ENCODE assay signal across 10 cellular contexts in genomic region chrX:78119521-78120227, GRCh38. TPM values are rescaled to one million over a fixed set of nuclear protein-coding genes. Genes with fewer than 3 reads are reported as not detected.
DNase-seq lines count a peak whose midpoint lies in the region; ATAC-seq, FAIRE-seq and TF ChIP-seq lines count a peak whose summit lies in the region.
"Had no signal": no experiment of that assay in that cellular context is flagged by ENCODE, and none has a peak within 500 bp of the region (broad histone marks: within the 10 kb centered on the region; RNA-seq: fewer than 3 reads in every experiment).

No MANE protein-coding gene starts in this region.

- CTCF ChIA-PET in activated CD8-positive, alpha-beta T cell treated with anti-CD3 and anti-CD28 coated beads for 36 hours (lab: Charles Lee): interaction anchor here (1.3 kb wide), 1 partner anchor 14 kb away, joined by 4 read pairs; no protein-coding TSS in a partner anchor
- CTCF ChIA-PET in activated CD8-positive, alpha-beta T cell treated with anti-CD3 and anti-CD28 coated beads, Interleukin-2, amount 10 ng/mL, durations not matched to agents 7 days and 5 days (lab: Charles Lee): no interaction called here

- peaks cover 96% of the 10 kb centered on the region for H3K79me2 ChIP-seq in MM.1S (ENCODE audit: low read length)

- no peak for TF ChIP-seq CTCF in activated CD8-positive, alpha-beta T cell treated with anti-CD3 and anti-CD28 coated beads for 36 hours (IDR thresholded peaks at IDR 0.05)
- TF ChIP-seq CTCF in MM.1S (IDR thresholded peaks at IDR 0.05; ENCODE audit: low read length) (peak; percentile 31), choroid plexus epithelial cell (conservative IDR thresholded peaks at IDR 0.05; ENCODE audit: low read depth, low read length) (peak; percentile 38), pancreas (IDR thresholded peaks at IDR 0.05) (peak in 1 of 4 donors; percentile 9)

- POLR2A ChIA-PET in activated CD8-positive, alpha-beta T cell treated with anti-CD3 and anti-CD28 coated beads for 36 hours (lab: Charles Lee): interaction anchor here (5.7 kb wide), 1 partner anchor 9 kb away, joined by 29 read pairs; no protein-coding TSS in a partner anchor
- POLR2A ChIA-PET in activated CD8-positive, alpha-beta T cell treated with anti-CD3 and anti-CD28 coated beads, Interleukin-2, amount 10 ng/mL, durations not matched to agents 7 days and 5 days (lab: Charles Lee): no interaction called here

- no peaks in the 10 kb centered on the region for H3K27me3 Mint-ChIP-seq in activated CD8-positive, alpha-beta T cell treated with anti-CD3 and anti-CD28 coated beads for 36 hours
- no peaks in the 10 kb centered on the region for H3K27me3 Mint-ChIP-seq in activated CD8-positive, alpha-beta T cell treated with anti-CD3 and anti-CD28 coated beads, Interleukin-2, amount 10 ng/mL, durations not matched to agents 7 days and 5 days (ENCODE audit: low read depth)

- H3K9me3 Mint-ChIP-seq in activated CD8-positive, alpha-beta T cell treated with anti-CD3 and anti-CD28 coated beads for 36 hours: no peaks in the 10 kb centered on the region
- H3K9me3 Mint-ChIP-seq in activated CD8-positive, alpha-beta T cell treated with anti-CD3 and anti-CD28 coated beads, Interleukin-2, amount 10 ng/mL, durations not matched to agents 7 days and 5 days (ENCODE audit: insufficient read depth): no peaks in the 10 kb centered on the region

- peak overlapping the region; percentile 74 for H3K27ac Mint-ChIP-seq in activated CD8-positive, alpha-beta T cell treated with anti-CD3 and anti-CD28 coated beads for 36 hours
- no peak overlapping the region for H3K27ac Mint-ChIP-seq in activated CD8-positive, alpha-beta T cell treated with anti-CD3 and anti-CD28 coated beads, Interleukin-2, amount 10 ng/mL, durations not matched to agents 7 days and 5 days

- H2AFZ ChIP-seq in MM.1S (ENCODE audit: low read length): no peak overlapping the region

- no peak for DNase-seq in activated CD8-positive, alpha-beta T cell treated with anti-CD3 and anti-CD28 coated beads for 36 hours
- no peak for DNase-seq in activated CD8-positive, alpha-beta T cell treated with anti-CD3 and anti-CD28 coated beads, Interleukin-2, amount 10 ng/mL, durations not matched to agents 7 days and 5 days
- DNase-seq in MM.1S (no peak), choroid plexus epithelial cell (ENCODE audit: low read depth) (peak; percentile 20), pancreas (no peak), C1 segment of cervical spinal cord (lab: John Stamatoyannopoulos, UW) (no peak)
- no peak for DNase-seq in effector memory CD4-positive, alpha-beta T cell
- DNase-seq: Peyer's patch had no signal

- peaks cover 17% of the 10 kb centered on the region for H4K20me1 ChIP-seq in MM.1S (ENCODE audit: insufficient read depth, low read length)

- H3K9me3 ChIP-seq in MM.1S (replicated peaks; ENCODE audit: insufficient read depth, low read length): no peaks in the 10 kb centered on the region
- no peaks in the 10 kb centered on the region for H3K9me3 ChIP-seq in pancreas
- no peaks in the 10 kb centered on the region for H3K9me3 ChIP-seq in effector memory CD4-positive, alpha-beta T cell (ENCODE audit: control insufficient read depth, low read length)
- H3K9me3 ChIP-seq: Peyer's patch had no signal

- no peaks in the 10 kb centered on the region; the same call in 1 of the 2 replicates for H3K9me2 ChIP-seq in MM.1S (replicated peaks; ENCODE audit: insufficient read depth, low read length)

- H3K36me3 ChIP-seq in MM.1S (replicated peaks; ENCODE audit: insufficient read depth, low read length): peaks cover 7% of the 10 kb centered on the region; the same call in 1 of the 2 replicates
- peaks cover 0 to 34% (median 9%) of the 10 kb centered on the region in 3 donors for H3K36me3 ChIP-seq in pancreas
- H3K36me3 ChIP-seq in effector memory CD4-positive, alpha-beta T cell (ENCODE audit: control insufficient read depth, insufficient read depth, low read length): peaks cover 47% of the 10 kb centered on the region

- no peaks in the 10 kb centered on the region for H3F3A ChIP-seq in MM.1S (ENCODE audit: insufficient read depth, low read length)

- intact Hi-C loops in activated CD8-positive, alpha-beta T cell treated with anti-CD3 and anti-CD28 coated beads for 36 hours (cut with micrococcal nuclease): no loop called here
- intact Hi-C loops in pancreas (cut with DNase I): no loop called here

- H3K27me3 ChIP-seq in MM.1S (replicated peaks; ENCODE audit: insufficient read depth, low read length): no peaks in the 10 kb centered on the region
- H3K27me3 ChIP-seq in pancreas: no peaks in the 10 kb centered on the region
- H3K27me3 ChIP-seq in effector memory CD4-positive, alpha-beta T cell (replicated peaks; ENCODE audit: control insufficient read depth, insufficient read depth, low read length, poor library complexity, severe bottlenecking): no peaks in the 10 kb centered on the region
- H3K27me3 ChIP-seq: Peyer's patch had no signal

- peak; percentile 89 for FAIRE-seq in pancreas (lab: Jason Lieb, UNC)

- no peak for ATAC-seq in activated CD8-positive, alpha-beta T cell treated with anti-CD3 and anti-CD28 coated beads for 36 hours
- ATAC-seq in activated CD8-positive, alpha-beta T cell treated with anti-CD3 and anti-CD28 coated beads, Interleukin-2, amount 10 ng/mL, durations not matched to agents 7 days and 5 days: no peak
- ATAC-seq in pancreas: peak in 3 of 4 donors; percentile 63 to 68 (median 65)
- no peak for ATAC-seq in GM18907 (IDR thresholded peaks at IDR 0.05; ENCODE audit: unreplicated experiment)

- no peak overlapping the region for H3K4me2 ChIP-seq in MM.1S (ENCODE audit: low read depth, low read length)

- no peak overlapping the region for H3K27ac ChIP-seq in MM.1S (ENCODE audit: low read length)
- no peak overlapping the region for H3K27ac ChIP-seq in pancreas
- no peak overlapping the region for H3K27ac ChIP-seq in effector memory CD4-positive, alpha-beta T cell (ENCODE audit: insufficient read depth, low read length, poor library complexity, severe bottlenecking)
- H3K27ac ChIP-seq: HL-60, Peyer's patch had no signal

- 68 to 81% methylated on average over 9 of the region's 9 CpGs for WGBS in pancreas, 2 donors

- H3K4me3 ChIP-seq in MM.1S (ENCODE audit: low read length) (no peak overlapping the region), choroid plexus epithelial cell (ENCODE audit: low read depth, low read length) (no peak overlapping the region), pancreas (no peak overlapping the region)
- no peak overlapping the region for H3K4me3 ChIP-seq in effector memory CD4-positive, alpha-beta T cell (ENCODE audit: insufficient read depth, low read depth, low read length, poor library complexity, severe bottlenecking)
- H3K4me3 ChIP-seq: Peyer's patch had no signal

- no peak overlapping the region for H3K9ac ChIP-seq in MM.1S (ENCODE audit: low read length)

- H3K36me3 Mint-ChIP-seq in activated CD8-positive, alpha-beta T cell treated with anti-CD3 and anti-CD28 coated beads for 36 hours (ENCODE audit: low read depth): peaks cover 81% of the 10 kb centered on the region
- H3K36me3 Mint-ChIP-seq in activated CD8-positive, alpha-beta T cell treated with anti-CD3 and anti-CD28 coated beads, Interleukin-2, amount 10 ng/mL, durations not matched to agents 7 days and 5 days (ENCODE audit: low read depth): peaks cover 79% of the 10 kb centered on the region

- peaks cover 70% of the 10 kb centered on the region for H3K4me1 Mint-ChIP-seq in activated CD8-positive, alpha-beta T cell treated with anti-CD3 and anti-CD28 coated beads for 36 hours (ENCODE audit: low read depth)
- H3K4me1 Mint-ChIP-seq in activated CD8-positive, alpha-beta T cell treated with anti-CD3 and anti-CD28 coated beads, Interleukin-2, amount 10 ng/mL, durations not matched to agents 7 days and 5 days (ENCODE audit: low read depth): peaks cover 59% of the 10 kb centered on the region

- H3K4me1 ChIP-seq in MM.1S (ENCODE audit: low read length) (peaks cover 12% of the 10 kb centered on the region; the same call in 1 of the 2 replicates), pancreas (no peaks in the 10 kb centered on the region)
- no peaks in the 10 kb centered on the region for H3K4me1 ChIP-seq in effector memory CD4-positive, alpha-beta T cell (ENCODE audit: control insufficient read depth, insufficient read depth, low read length, poor library complexity, severe bottlenecking)
- H3K4me1 ChIP-seq: Peyer's patch had no signal

- H3K4me3 Mint-ChIP-seq in activated CD8-positive, alpha-beta T cell treated with anti-CD3 and anti-CD28 coated beads for 36 hours: peak overlapping the region; percentile 15
- no peak overlapping the region for H3K4me3 Mint-ChIP-seq in activated CD8-positive, alpha-beta T cell treated with anti-CD3 and anti-CD28 coated beads, Interleukin-2, amount 10 ng/mL, durations not matched to agents 7 days and 5 days

RNA-seq across cellular contexts. Expression of gene PGK1, which starts 15.6 kb away (rescaled TPM):
- total RNA-seq in activated CD8-positive, alpha-beta T cell treated with anti-CD3 and anti-CD28 coated beads for 36 hours: 1,000 to 10,000 TPM; 1,745 to 1,759 TPM
- 1,000 to 10,000 TPM; 1,137 to 1,152 TPM for total RNA-seq in activated CD8-positive, alpha-beta T cell treated with anti-CD3 and anti-CD28 coated beads, Interleukin-2, amount 10 ng/mL, durations not matched to agents 7 days and 5 days
- total RNA-seq in pancreas: 100 to 1,000 TPM in 2 of 6 donors, 10 to 100 TPM in 4; 38.3 to 120 (median 74.2) TPM
- 10 to 100 TPM; 27.0 to 68.5 TPM for polyA plus RNA-seq in pancreas

RNA-seq across cellular contexts. Expression of gene TAF9B, which starts 19.8 kb away (rescaled TPM):
- 10 to 100 TPM; 11.3 to 13.4 TPM for total RNA-seq in activated CD8-positive, alpha-beta T cell treated with anti-CD3 and anti-CD28 coated beads for 36 hours
- 10 to 100 TPM; 16.6 to 19.0 TPM for total RNA-seq in activated CD8-positive, alpha-beta T cell treated with anti-CD3 and anti-CD28 coated beads, Interleukin-2, amount 10 ng/mL, durations not matched to agents 7 days and 5 days
- 10 to 100 TPM in 2 of 6 donors, 1 to 10 TPM in 4; 7.2 to 13.2 (median 9.0) TPM for total RNA-seq in pancreas
- polyA plus RNA-seq in pancreas: 10 to 100 TPM in 1 of 2 donors, 1 to 10 TPM in 1; 7.2 to 13.2 TPM

Comparison
In these comparisons a context has a peak if more than half of its experiments do, and no peak if none do; other contexts are left out.
1. ATAC-seq: peak in pancreas (3 of 4); none in activated CD8-positive, alpha-beta T cell treated with anti-CD3 and anti-CD28 coated beads for 36 hours (single experiment), activated CD8-positive, alpha-beta T cell treated with anti-CD3 and anti-CD28 coated beads, Interleukin-2, amount 10 ng/mL, durations not matched to agents 7 days and 5 days (single experiment) and GM18907 (single experiment).
2. RNA of gene PGK1, which starts 15.6 kb away (total RNA-seq): 1,745 to 1,759 TPM in activated CD8-positive, alpha-beta T cell treated with anti-CD3 and anti-CD28 coated beads for 36 hours and 1,137 to 1,152 TPM in activated CD8-positive, alpha-beta T cell treated with anti-CD3 and anti-CD28 coated beads, Interleukin-2, amount 10 ng/mL, durations not matched to agents 7 days and 5 days; 38.3 to 120 TPM in pancreas; every median in the first group is over 4 times any median in the second.